Comparison of ENCODE assay signal across 10 cellular contexts in the genomic region with DNA sequence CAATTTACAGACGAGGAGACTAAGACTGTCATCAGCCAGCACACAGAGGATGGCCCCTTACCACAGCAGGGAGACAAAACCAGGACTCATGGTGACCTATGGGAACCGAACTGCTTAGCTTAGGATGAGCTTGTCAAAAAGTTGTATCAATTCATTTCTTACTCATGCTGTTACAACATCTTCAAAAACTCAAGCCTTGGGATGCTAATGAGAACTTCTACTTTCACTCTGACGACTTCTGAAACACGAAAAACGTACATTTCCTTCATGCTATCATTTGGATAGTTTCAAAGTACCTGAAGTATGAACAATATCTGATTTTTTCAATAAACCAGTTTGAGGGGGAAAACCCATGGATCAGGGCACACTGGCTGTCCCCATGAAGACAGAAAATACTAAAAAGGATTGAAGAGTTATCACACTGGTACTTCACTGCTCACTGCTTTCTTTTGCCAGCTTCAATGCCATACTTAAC. TPM values are rescaled to one million over a fixed set of nuclear protein-coding genes. Genes with fewer than 3 reads are reported as not detected.
DNase-seq lines count a peak whose midpoint lies in the region; ATAC-seq, FAIRE-seq and TF ChIP-seq lines count a peak whose summit lies in the region.
"Had no signal": no experiment of that assay in that cellular context is flagged by ENCODE, and none has a peak within 500 bp of the region (broad histone marks: within the 10 kb centered on the region; RNA-seq: fewer than 3 reads in every experiment).

No MANE protein-coding gene starts in this region.

- H3K4me3 Mint-ChIP-seq in naive thymus-derived CD4-positive, alpha-beta T cell, result peak overlapping the region; percentile 71 to 94 (median 87)
- no peak overlapping the region for H3K4me3 Mint-ChIP-seq in GM23338

- intact Hi-C loops in naive thymus-derived CD4-positive, alpha-beta T cell (cut with micrococcal nuclease), result loop anchor here (1.0 to 5.0 kb wide), 11 partner anchors 9 to 94 kb away; no protein-coding TSS in a partner anchor
- intact Hi-C loops in head of caudate nucleus (cut with DNase I) (no loop called here), pancreas (cut with DNase I) (no loop called here)

- 89 to 93% methylated on average over 5 of the region's 5 CpGs for WGBS in pancreas, 2 donors

- peaks cover 0 to 2% (median 0%) of the 10 kb centered on the region in 11 donors for H3K9me3 Mint-ChIP-seq in naive thymus-derived CD4-positive, alpha-beta T cell
- H3K9me3 Mint-ChIP-seq in GM23338, result peaks cover 16% of the 10 kb centered on the region

- no peaks in the 10 kb centered on the region for H3K27me3 ChIP-seq in naive thymus-derived CD4-positive, alpha-beta T cell (ENCODE audit: control insufficient read depth in 2 of 2, insufficient read depth in 2 of 2, low read length in 2 of 2)
- H3K27me3 ChIP-seq in GM23338 (ENCODE audit: insufficient read depth) (no peaks in the 10 kb centered on the region), pancreas (no peaks in the 10 kb centered on the region)

- H3K27me3 Mint-ChIP-seq in naive thymus-derived CD4-positive, alpha-beta T cell, result no peaks in the 10 kb centered on the region
- no peaks in the 10 kb centered on the region for H3K27me3 Mint-ChIP-seq in GM23338 (ENCODE audit: insufficient read depth, low read depth, poor library complexity)

- no peak overlapping the region for H2AFZ ChIP-seq in GM23338

- H3K36me3 Mint-ChIP-seq in naive thymus-derived CD4-positive, alpha-beta T cell, result peaks cover 0 to 30% (median 12%) of the 10 kb centered on the region in 5 donors
- H3K36me3 Mint-ChIP-seq in GM23338 (ENCODE audit: low read depth), result peaks cover 22% of the 10 kb centered on the region

- H3K27ac ChIP-seq in naive thymus-derived CD4-positive, alpha-beta T cell (ENCODE audit: low read depth, low read length), result peak overlapping the region; percentile 82
- H3K27ac ChIP-seq in GM23338 (ENCODE audit: low read depth) (no peak overlapping the region), pancreas (no peak overlapping the region)

- POLR2A ChIA-PET in naive thymus-derived CD4-positive, alpha-beta T cell (lab: Charles Lee), result interaction anchor here (1.0 to 7.5 kb wide), 8 partner anchors 10 to 70 kb away, joined by 3 to 75 read pairs (median 6); no protein-coding TSS in a partner anchor

- no peaks in the 10 kb centered on the region for H3K9me3 ChIP-seq in naive thymus-derived CD4-positive, alpha-beta T cell (ENCODE audit: control insufficient read depth in 2 of 3, low read length in 3 of 3)
- H3K9me3 ChIP-seq in pancreas, result no peaks in the 10 kb centered on the region

- H3K4me1 Mint-ChIP-seq in naive thymus-derived CD4-positive, alpha-beta T cell, result peaks cover 57 to 96% (median 93%) of the 10 kb centered on the region in 7 donors
- peaks cover 21% of the 10 kb centered on the region for H3K4me1 Mint-ChIP-seq in GM23338

- H4K20me1 ChIP-seq in GM23338 (replicated peaks; ENCODE audit: insufficient read depth), result no peaks in the 10 kb centered on the region

- H3K4me1 ChIP-seq in naive thymus-derived CD4-positive, alpha-beta T cell (ENCODE audit: control insufficient read depth in 2 of 2, insufficient read depth in 2 of 2, low read length in 2 of 2), result peaks cover 54 to 76% of the 10 kb centered on the region in 2 donors
- H3K4me1 ChIP-seq in GM23338 (ENCODE audit: insufficient read depth) (peaks cover 12% of the 10 kb centered on the region), pancreas (no peaks in the 10 kb centered on the region)

- ATAC-seq in GM19025 (IDR thresholded peaks at IDR 0.05; ENCODE audit: low read depth, unreplicated experiment) (peak; percentile 55), HG02759 (IDR thresholded peaks at IDR 0.05; ENCODE audit: unreplicated experiment) (peak; percentile 66), GM23338 (no peak), pancreas (no peak)
- ATAC-seq in naive thymus-derived CD4-positive, alpha-beta T cell, result peak; percentile 55

- FAIRE-seq in pancreas (lab: Jason Lieb, UNC), result no peak
- FAIRE-seq: H1 had no signal

- TF ChIP-seq CTCF in GM23338 (conservative IDR thresholded peaks at IDR 0.05; ENCODE audit: low read depth in 2 of 2), result no peak
- TF ChIP-seq CTCF in pancreas (IDR thresholded peaks at IDR 0.05), result no peak

- peak overlapping the region; percentile 55 for H3K4me3 ChIP-seq in naive thymus-derived CD4-positive, alpha-beta T cell (ENCODE audit: low read length)
- no peak overlapping the region for H3K4me3 ChIP-seq in GM23338
- no peak overlapping the region for H3K4me3 ChIP-seq in pancreas

- H3K4me2 ChIP-seq in GM23338, result no peak overlapping the region

- H3K9me2 ChIP-seq in GM23338 (ENCODE audit: insufficient read depth), result no peaks in the 10 kb centered on the region; the same call in 1 of the 2 replicates

- H3K36me3 ChIP-seq in naive thymus-derived CD4-positive, alpha-beta T cell (ENCODE audit: control insufficient read depth in 2 of 3, insufficient read depth in 3 of 3, low read length in 3 of 3), result no peaks in the 10 kb centered on the region
- H3K36me3 ChIP-seq in GM23338 (ENCODE audit: insufficient read depth) (no peaks in the 10 kb centered on the region), pancreas (no peaks in the 10 kb centered on the region)

- H3K27ac Mint-ChIP-seq in naive thymus-derived CD4-positive, alpha-beta T cell, result peak overlapping the region in 7 of 9 donors; percentile 95 to 100 (median 99)
- no peak overlapping the region for H3K27ac Mint-ChIP-seq in GM23338

- no peaks in the 10 kb centered on the region for H3F3A ChIP-seq in GM23338 (replicated peaks; ENCODE audit: low read depth)

- H3K79me2 ChIP-seq in GM23338 (replicated peaks; ENCODE audit: insufficient read depth), result peaks cover 15% of the 10 kb centered on the region

- DNase-seq in MV-4-11 (lab: John Stamatoyannopoulos, UW) (peak; percentile 75), head of caudate nucleus (no peak), GM23338 (ENCODE audit: low spot score) (no peak), pancreas (no peak), germinal center (ENCODE audit: low spot score) (no peak)
- DNase-seq in naive thymus-derived CD4-positive, alpha-beta T cell, result peak in 2 of 9 donors; percentile 33 to 61
- DNase-seq: Right ventricle myocardium superior had no signal

- CTCF ChIA-PET in naive thymus-derived CD4-positive, alpha-beta T cell (lab: Charles Lee), result interaction anchor here (0.6 to 1.6 kb wide), 6 partner anchors 9 to 219 kb away, joined by 3 to 6 read pairs (median 4); no protein-coding TSS in a partner anchor

TF ChIP-seq in GM23338, 12 proteins besides CTCF, POLR2A, EP300 and RAD21 (continues in another document):
- TF ChIP-seq, protein P1, sequence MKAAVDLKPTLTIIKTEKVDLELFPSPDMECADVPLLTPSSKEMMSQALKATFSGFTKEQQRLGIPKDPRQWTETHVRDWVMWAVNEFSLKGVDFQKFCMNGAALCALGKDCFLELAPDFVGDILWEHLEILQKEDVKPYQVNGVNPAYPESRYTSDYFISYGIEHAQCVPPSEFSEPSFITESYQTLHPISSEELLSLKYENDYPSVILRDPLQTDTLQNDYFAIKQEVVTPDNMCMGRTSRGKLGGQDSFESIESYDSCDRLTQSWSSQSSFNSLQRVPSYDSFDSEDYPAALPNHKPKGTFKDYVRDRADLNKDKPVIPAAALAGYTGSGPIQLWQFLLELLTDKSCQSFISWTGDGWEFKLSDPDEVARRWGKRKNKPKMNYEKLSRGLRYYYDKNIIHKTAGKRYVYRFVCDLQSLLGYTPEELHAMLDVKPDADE (IDR thresholded peaks at IDR 0.05), result no peak
- no peak for TF ChIP-seq STAT1 (IDR thresholded peaks at IDR 0.05; ENCODE audit: unreplicated experiment)
- TF ChIP-seq POLR2AphosphoS5 (IDR thresholded peaks at IDR 0.05; ENCODE audit: low read depth), result no peak
- TF ChIP-seq, protein P2, sequence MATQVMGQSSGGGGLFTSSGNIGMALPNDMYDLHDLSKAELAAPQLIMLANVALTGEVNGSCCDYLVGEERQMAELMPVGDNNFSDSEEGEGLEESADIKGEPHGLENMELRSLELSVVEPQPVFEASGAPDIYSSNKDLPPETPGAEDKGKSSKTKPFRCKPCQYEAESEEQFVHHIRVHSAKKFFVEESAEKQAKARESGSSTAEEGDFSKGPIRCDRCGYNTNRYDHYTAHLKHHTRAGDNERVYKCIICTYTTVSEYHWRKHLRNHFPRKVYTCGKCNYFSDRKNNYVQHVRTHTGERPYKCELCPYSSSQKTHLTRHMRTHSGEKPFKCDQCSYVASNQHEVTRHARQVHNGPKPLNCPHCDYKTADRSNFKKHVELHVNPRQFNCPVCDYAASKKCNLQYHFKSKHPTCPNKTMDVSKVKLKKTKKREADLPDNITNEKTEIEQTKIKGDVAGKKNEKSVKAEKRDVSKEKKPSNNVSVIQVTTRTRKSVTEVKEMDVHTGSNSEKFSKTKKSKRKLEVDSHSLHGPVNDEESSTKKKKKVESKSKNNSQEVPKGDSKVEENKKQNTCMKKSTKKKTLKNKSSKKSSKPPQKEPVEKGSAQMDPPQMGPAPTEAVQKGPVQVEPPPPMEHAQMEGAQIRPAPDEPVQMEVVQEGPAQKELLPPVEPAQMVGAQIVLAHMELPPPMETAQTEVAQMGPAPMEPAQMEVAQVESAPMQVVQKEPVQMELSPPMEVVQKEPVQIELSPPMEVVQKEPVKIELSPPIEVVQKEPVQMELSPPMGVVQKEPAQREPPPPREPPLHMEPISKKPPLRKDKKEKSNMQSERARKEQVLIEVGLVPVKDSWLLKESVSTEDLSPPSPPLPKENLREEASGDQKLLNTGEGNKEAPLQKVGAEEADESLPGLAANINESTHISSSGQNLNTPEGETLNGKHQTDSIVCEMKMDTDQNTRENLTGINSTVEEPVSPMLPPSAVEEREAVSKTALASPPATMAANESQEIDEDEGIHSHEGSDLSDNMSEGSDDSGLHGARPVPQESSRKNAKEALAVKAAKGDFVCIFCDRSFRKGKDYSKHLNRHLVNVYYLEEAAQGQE (IDR thresholded peaks at IDR 0.05; ENCODE audit: unreplicated experiment), result no peak
- TF ChIP-seq ZNF331 (CRISPR knock-in tag; IDR thresholded peaks at IDR 0.05; ENCODE audit: low read depth), result no peak
- no peak for TF ChIP-seq CREB1 (CRISPR knock-in tag; IDR thresholded peaks at IDR 0.05; ENCODE audit: low read depth)

RNA-seq across cellular contexts. Expression of gene HIVEP2, which starts 31.9 kb away (rescaled TPM):
- 10 to 100 TPM; 26.8 to 92.1 (median 58.9) TPM for total RNA-seq in naive thymus-derived CD4-positive, alpha-beta T cell
- polyA plus RNA-seq in naive thymus-derived CD4-positive, alpha-beta T cell, result 10 to 100 TPM; 12.2 to 29.0 TPM
- total RNA-seq in GM23338 (2014; rRNA removed; shearing (Covaris generic)), result 6.6 and 7.4 TPM in 2 replicates
- 1.5 and 1.6 TPM in 2 replicates for polyA plus RNA-seq in GM23338 (2016; fragmentation: Nextera tagmentation; extraction: Ambion mirVana)
- 10 to 100 TPM in 3 of 6 donors, 1 to 10 TPM in 3; 7.5 to 14.0 (median 9.8) TPM for total RNA-seq in pancreas
- 1 to 10 TPM; 3.8 to 5.1 TPM for polyA plus RNA-seq in pancreas

Comparison
In these comparisons a context has a peak if more than half of its experiments do, and no peak if none do; other contexts are left out.
1. ATAC-seq: peak in GM19025 (single experiment), HG02759 (single experiment) and naive thymus-derived CD4-positive, alpha-beta T cell (single experiment); none in GM23338 (single experiment) and pancreas (0 of 4).
2. intact Hi-C loops: an anchor here in naive thymus-derived CD4-positive, alpha-beta T cell (1.0 to 5.0 kb wide); none called in head of caudate nucleus and pancreas.